ENCODE assay signal across 1 cellular context in the genomic region with DNA sequence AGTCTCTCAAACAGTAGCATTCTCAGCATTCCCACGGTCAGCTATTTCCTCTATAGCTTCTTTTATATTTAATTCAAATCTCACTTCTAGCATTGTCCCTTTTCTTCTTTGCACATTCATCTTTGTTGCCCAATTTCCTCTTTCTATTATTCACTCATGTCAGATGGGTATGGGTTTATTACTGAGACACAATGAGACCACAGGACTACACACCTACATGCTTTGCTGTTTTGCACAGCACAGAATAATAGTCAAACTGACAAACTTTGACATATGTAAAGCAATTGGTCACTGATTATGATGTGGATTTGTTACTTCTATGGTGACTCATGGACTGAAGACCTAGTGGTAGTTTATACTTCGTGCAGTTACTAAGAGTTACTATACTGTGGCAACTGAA.
TF ChIP-seq lines count a peak whose summit lies in the region.

No MANE protein-coding gene starts in this region.

TF ChIP-seq in SK-N-SH, 30 proteins besides CTCF, POLR2A, EP300 and RAD21:
- TF ChIP-seq, protein P1, sequence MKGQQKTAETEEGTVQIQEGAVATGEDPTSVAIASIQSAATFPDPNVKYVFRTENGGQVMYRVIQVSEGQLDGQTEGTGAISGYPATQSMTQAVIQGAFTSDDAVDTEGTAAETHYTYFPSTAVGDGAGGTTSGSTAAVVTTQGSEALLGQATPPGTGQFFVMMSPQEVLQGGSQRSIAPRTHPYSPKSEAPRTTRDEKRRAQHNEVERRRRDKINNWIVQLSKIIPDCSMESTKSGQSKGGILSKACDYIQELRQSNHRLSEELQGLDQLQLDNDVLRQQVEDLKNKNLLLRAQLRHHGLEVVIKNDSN (IDR thresholded peaks at IDR 0.05; ENCODE audit: borderline replicate concordance, low read depth): no peak
- no peak for TF ChIP-seq SMC3 (IDR thresholded peaks at IDR 0.05; ENCODE audit: low read depth, low read length)
- no peak for TF ChIP-seq TEAD4 (IDR thresholded peaks at IDR 0.05; ENCODE audit: borderline replicate concordance, insufficient read depth)
- TF ChIP-seq, protein P2, sequence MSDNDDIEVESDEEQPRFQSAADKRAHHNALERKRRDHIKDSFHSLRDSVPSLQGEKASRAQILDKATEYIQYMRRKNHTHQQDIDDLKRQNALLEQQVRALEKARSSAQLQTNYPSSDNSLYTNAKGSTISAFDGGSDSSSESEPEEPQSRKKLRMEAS (IDR thresholded peaks at IDR 0.05; ENCODE audit: low read depth): no peak
- no peak for TF ChIP-seq RCOR1 (IDR thresholded peaks at IDR 0.05; ENCODE audit: low read length)
